In the genomic region with DNA sequence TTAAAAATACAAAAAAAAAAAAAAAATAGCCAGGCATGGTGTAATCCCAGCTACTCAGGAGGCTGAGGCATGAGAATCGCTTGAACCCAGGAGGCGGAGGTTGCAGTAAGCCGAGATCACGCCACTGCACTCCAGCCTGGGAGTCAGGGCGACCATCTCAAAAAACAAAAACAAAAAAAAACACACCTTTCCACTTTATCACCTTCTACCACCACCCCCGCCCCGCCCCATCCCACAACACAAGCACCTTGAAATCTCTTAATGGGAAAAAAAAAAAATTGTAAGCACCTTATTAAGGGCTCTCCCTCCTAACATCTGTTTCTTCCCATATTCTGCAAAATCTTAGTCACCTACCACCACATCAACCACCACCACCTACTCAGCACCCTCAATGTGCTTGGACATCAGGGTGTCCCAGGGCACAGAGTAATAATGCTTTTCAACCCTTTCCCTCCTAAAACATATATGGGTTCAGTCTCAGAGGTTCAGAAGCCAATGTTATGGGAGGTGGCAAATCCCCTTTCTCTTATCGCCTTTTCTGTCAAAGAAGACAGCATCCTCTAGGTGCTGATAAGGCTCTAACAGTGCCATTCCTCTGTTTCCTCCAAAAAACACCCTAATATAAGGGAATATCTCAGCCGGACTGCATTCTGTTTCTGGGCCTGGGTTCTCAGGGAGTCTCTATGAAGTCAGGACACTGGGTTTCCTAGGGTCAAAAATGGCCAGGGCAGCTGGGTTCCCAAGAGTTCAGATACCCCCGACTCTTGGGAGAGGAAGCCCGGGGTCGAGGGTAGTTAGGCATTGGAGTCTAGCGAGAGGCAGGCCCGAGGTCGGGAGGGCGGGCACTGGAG, we compare ENCODE assay signal across 8 cellular contexts. TPM values are rescaled to one million over a fixed set of nuclear protein-coding genes. Genes with fewer than 3 reads are reported as not detected.
A peak's percentile ranks its signal among the peaks of the same experiment; 100 is the strongest.
DNase-seq lines count a peak whose midpoint lies in the region; ATAC-seq and TF ChIP-seq lines count a peak whose summit lies in the region.

No MANE protein-coding gene starts in this region.

- peak overlapping the region; percentile 90 to 94 for H3K4me3 ChIP-seq in neutrophil (ENCODE audit: low read depth in 1 of 2, low read length in 1 of 2)

- peak; percentile 1 for ATAC-seq in GM21390 (IDR thresholded peaks at IDR 0.05; ENCODE audit: unreplicated experiment)

- peak overlapping the region; percentile 88 for H3K27ac ChIP-seq in neutrophil

- H3K27me3 ChIP-seq in neutrophil = no peaks in the 10 kb centered on the region

- peaks cover 9 to 22% of the 10 kb centered on the region in 2 experiments for H3K4me1 ChIP-seq in neutrophil (ENCODE audit: control insufficient read depth in 1 of 2, insufficient read depth in 1 of 2, low read depth in 1 of 2, low read length in 1 of 2)

- H3K9me3 ChIP-seq in neutrophil = no peaks in the 10 kb centered on the region

- TF ChIP-seq CTCF in neutrophil (IDR thresholded peaks at IDR 0.05) = no peak

- H3K36me3 ChIP-seq in neutrophil = peaks cover 18% of the 10 kb centered on the region

- DNase-seq in MV-4-11 (lab: John Stamatoyannopoulos, UW) = peak; percentile 5
- DNase-seq in effector CD4-positive, alpha-beta T cell = peak; percentile 30
- DNase-seq in islet precursor cell = no peak
- no peak for DNase-seq in ureter (ENCODE audit: low spot score)
- no peak for DNase-seq in globus pallidus (ENCODE audit: low spot score)
- DNase-seq in ecto neural progenitor cell (ENCODE audit: low spot score) = no peak

RNA-seq across cellular contexts. Expression of gene INTS5, which starts 0.7 kb away (rescaled TPM):
- 19.2 TPM for total RNA-seq in ureter

RNA-seq across cellular contexts. Expression of gene GANAB, which starts 6.0 kb away (rescaled TPM):
- 271 TPM for total RNA-seq in ureter

RNA-seq across cellular contexts. Expression of gene C11orf98, which starts 12.6 kb away (rescaled TPM):
- 52.6 TPM for total RNA-seq in ureter

RNA-seq across cellular contexts. Expression of gene CSKMT, which starts 12.7 kb away (rescaled TPM):
- total RNA-seq in ureter = 20.7 TPM

RNA-seq across cellular contexts. Expression of gene UQCC3, which starts 19.1 kb away (rescaled TPM):
- 6.6 TPM for total RNA-seq in ureter

Comparison
In these comparisons a context has a peak if more than half of its experiments do, and no peak if none do; other contexts are left out.
1. DNase-seq: peak in MV-4-11 (single experiment) and effector CD4-positive, alpha-beta T cell (single experiment); none in islet precursor cell (single experiment), ureter (single experiment), globus pallidus (single experiment) and ecto neural progenitor cell (single experiment).